In genomic region chr2:148615446-148615845, GRCh38 we compare ENCODE assay signal across 14 cellular contexts. TPM values are rescaled to one million over a fixed set of nuclear protein-coding genes. Genes with fewer than 3 reads are reported as not detected.
DNase-seq lines count a peak whose midpoint lies in the region; ATAC-seq and TF ChIP-seq lines count a peak whose summit lies in the region.
"Had no signal": no experiment of that assay in that cellular context is flagged by ENCODE, and none has a peak within 500 bp of the region (broad histone marks: within the 10 kb centered on the region; RNA-seq: fewer than 3 reads in every experiment).

No MANE protein-coding gene starts in this region.

- H3K4me3 ChIP-seq in body of pancreas (no peak overlapping the region), left lung (no peak overlapping the region), thyroid gland (replicated peaks in 1 of 3) (no peak overlapping the region)
- H3K4me3 ChIP-seq: Peyer's patch had no signal

- H3K4me3 Mint-ChIP-seq in activated CD4-positive, alpha-beta T cell treated with anti-CD3 and anti-CD28 coated beads, Interleukin-2, amount 10 ng/mL, durations not matched to agents 24 days and 14 days = no peak overlapping the region
- H3K4me3 Mint-ChIP-seq: stimulated activated memory B cell treated with anti-CD40 and anti-IgM and Interleukin-4, amounts not matched to agents 10 μg/mL and 1 μg/mL and 100 μg/mL, for 72 hours had no signal

- H3K9me3 Mint-ChIP-seq in activated CD4-positive, alpha-beta T cell treated with anti-CD3 and anti-CD28 coated beads, Interleukin-2, amount 10 ng/mL, durations not matched to agents 24 days and 14 days = peaks cover 20% of the 10 kb centered on the region

- H3K27ac ChIP-seq in body of pancreas (peak overlapping the region in 3 of 4 donors; percentile 39 to 79 (median 72)), left lung (peak overlapping the region; percentile 63 to 79), thyroid gland (peak overlapping the region in 2 of 3 donors; percentile 73 to 75)

- TF ChIP-seq CTCF in body of pancreas (IDR thresholded peaks at IDR 0.05) (no peak), left lung (IDR thresholded peaks at IDR 0.05) (no peak), thyroid gland (IDR thresholded peaks at IDR 0.05) (no peak)

- ATAC-seq in body of pancreas (no peak), left lung (no peak), HG02852 (IDR thresholded peaks at IDR 0.05; ENCODE audit: unreplicated experiment) (no peak)
- ATAC-seq: stimulated activated memory B cell treated with anti-CD40 and anti-IgM and Interleukin-4, amounts not matched to agents 10 μg/mL and 1 μg/mL and 100 μg/mL, for 72 hours had no signal

- no peaks in the 10 kb centered on the region for H3K36me3 ChIP-seq in body of pancreas (replicated peaks in 1 of 2; ENCODE audit: insufficient read depth in 1 of 2, low read depth in 2 of 2)
- no peaks in the 10 kb centered on the region for H3K36me3 ChIP-seq in left lung
- no peaks in the 10 kb centered on the region for H3K36me3 ChIP-seq in thyroid gland
- H3K36me3 ChIP-seq: ascending aorta, neutrophil, Peyer's patch had no signal

- 65 to 71% methylated on average over 3 of the region's 3 CpGs for WGBS in body of pancreas, 2 donors
- 64 to 76% methylated on average over 3 of the region's 3 CpGs for WGBS in thyroid gland, 2 donors

- no peak overlapping the region for H3K27ac Mint-ChIP-seq in activated CD4-positive, alpha-beta T cell treated with anti-CD3 and anti-CD28 coated beads, Interleukin-2, amount 10 ng/mL, durations not matched to agents 24 days and 14 days

- TF ChIP-seq POLR2A in body of pancreas (IDR thresholded peaks at IDR 0.05) (no peak), thyroid gland (IDR thresholded peaks at IDR 0.05) (no peak)

- H3K36me3 Mint-ChIP-seq in activated CD4-positive, alpha-beta T cell treated with anti-CD3 and anti-CD28 coated beads, Interleukin-2, amount 10 ng/mL, durations not matched to agents 24 days and 14 days (ENCODE audit: low read depth) = peaks cover 3% of the 10 kb centered on the region
- H3K36me3 Mint-ChIP-seq: stimulated activated memory B cell treated with anti-CD40 and anti-IgM and Interleukin-4, amounts not matched to agents 10 μg/mL and 1 μg/mL and 100 μg/mL, for 72 hours had no signal

- peaks cover 13% of the 10 kb centered on the region for H3K4me1 Mint-ChIP-seq in activated CD4-positive, alpha-beta T cell treated with anti-CD3 and anti-CD28 coated beads, Interleukin-2, amount 10 ng/mL, durations not matched to agents 24 days and 14 days

- intact Hi-C loops in body of pancreas (cut with DNase I) = no loop called here
- intact Hi-C loops in left lung (cut with DNase I) = no loop called here
- intact Hi-C loops in thyroid gland (cut with DNase I) = no loop called here
- intact Hi-C loops in activated CD4-positive, alpha-beta T cell treated with anti-CD3 and anti-CD28 coated beads, Interleukin-2, amount 10 ng/mL, durations not matched to agents 24 days and 14 days (cut with micrococcal nuclease) = no loop called here

- H3K9me3 ChIP-seq in body of pancreas (no peaks in the 10 kb centered on the region), left lung (no peaks in the 10 kb centered on the region), thyroid gland (no peaks in the 10 kb centered on the region)
- H3K9me3 ChIP-seq: ascending aorta, neutrophil, Peyer's patch had no signal

- H3K27me3 ChIP-seq in body of pancreas = no peaks in the 10 kb centered on the region
- H3K27me3 ChIP-seq in left lung = no peaks in the 10 kb centered on the region
- H3K27me3 ChIP-seq in thyroid gland = no peaks in the 10 kb centered on the region
- H3K27me3 ChIP-seq: ascending aorta, neutrophil, Peyer's patch had no signal

- H3K4me1 ChIP-seq in body of pancreas (peaks cover 11% of the 10 kb centered on the region), left lung (peaks cover 16 to 27% of the 10 kb centered on the region in 2 donors), thyroid gland (peaks cover 21 to 24% of the 10 kb centered on the region in 2 donors)

- DNase-seq in NCI-H748 (lab: John Stamatoyannopoulos, UW; ENCODE audit: unreplicated experiment) (peak; percentile 11), NCI-H748 treated with DMSO at 0.1 percent for 48 hours (lab: John Stamatoyannopoulos, UW) (no peak), body of pancreas (no peak), left lung (no peak), thyroid gland (no peak), NCI-H2081 treated with DMSO at 0.1 percent for 48 hours (lab: John Stamatoyannopoulos, UW) (no peak)
- no peak for DNase-seq in activated CD4-positive, alpha-beta T cell treated with anti-CD3 and anti-CD28 coated beads, Interleukin-2, amount 10 ng/mL, durations not matched to agents 24 days and 14 days
- DNase-seq: activated CD8-positive, alpha-beta memory T cell treated with anti-CD3 and anti-CD28 coated beads, Interleukin-2, amount 50 U/mL, for 4 hours; KBM-7; Peyer's patch had no signal

- no peaks in the 10 kb centered on the region for H3K27me3 Mint-ChIP-seq in activated CD4-positive, alpha-beta T cell treated with anti-CD3 and anti-CD28 coated beads, Interleukin-2, amount 10 ng/mL, durations not matched to agents 24 days and 14 days
- H3K27me3 Mint-ChIP-seq: stimulated activated memory B cell treated with anti-CD40 and anti-IgM and Interleukin-4, amounts not matched to agents 10 μg/mL and 1 μg/mL and 100 μg/mL, for 72 hours had no signal

RNA-seq across cellular contexts. Expression of gene EPC2, which starts 29.1 kb away (rescaled TPM):
- total RNA-seq in body of pancreas (10 to 100 TPM; 19.2 to 21.1 TPM), left lung (10 to 100 TPM; 28.7 to 30.6 TPM), thyroid gland (10 to 100 TPM; 37.9 to 55.3 (median 44.1) TPM)
- 25.4 and 30.6 TPM in 2 replicates for total RNA-seq in activated CD4-positive, alpha-beta T cell treated with anti-CD3 and anti-CD28 coated beads, Interleukin-2, amount 10 ng/mL, durations not matched to agents 24 days and 14 days
